ENCODE assay signal across 24 cellular contexts in the genomic region with DNA sequence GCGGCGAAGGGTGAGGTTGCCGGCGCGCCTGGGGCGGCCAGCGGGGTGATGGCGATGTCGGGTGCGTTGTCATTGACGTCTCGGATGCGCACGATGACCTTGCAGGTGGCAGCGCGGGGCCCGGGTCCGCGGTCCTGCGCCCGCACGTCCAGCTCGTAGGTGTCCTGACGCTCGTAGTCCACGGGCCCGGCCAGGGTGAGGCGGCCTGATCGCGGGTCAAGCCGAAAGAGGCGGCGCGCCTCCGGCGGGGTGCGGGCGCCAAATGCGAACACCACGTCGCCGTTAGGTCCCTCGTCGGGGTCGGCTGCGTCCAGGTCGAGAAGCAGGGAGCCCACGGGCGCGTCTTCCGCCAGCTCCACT. TPM values are rescaled to one million over a fixed set of nuclear protein-coding genes. Genes with fewer than 3 reads are reported as not detected.
A peak's percentile ranks its signal among the peaks of the same experiment; 100 is the strongest.
DNase-seq lines count a peak whose midpoint lies in the region; ATAC-seq, FAIRE-seq and TF ChIP-seq lines count a peak whose summit lies in the region.
"Had no signal": no experiment of that assay in that cellular context is flagged by ENCODE, and none has a peak within 500 bp of the region (broad histone marks: within the 10 kb centered on the region; RNA-seq: fewer than 3 reads in every experiment).

No MANE protein-coding gene starts in this region.

- H3K9ac ChIP-seq in HUES6 (ENCODE audit: low read length) (no peak overlapping the region), endothelial cell of umbilical vein (replicated peaks; ENCODE audit: extremely low read depth, insufficient read depth, low read length) (no peak overlapping the region), neural cell (ENCODE audit: low read length) (no peak overlapping the region)
- H3K9ac ChIP-seq: BLaER1 had no signal

- dilution Hi-C loops in endothelial cell of umbilical vein (cut with MboI; ENCODE audit: extremely low pct_ligation_motif_present, low sequenced_read_pairs), result no loop called here

- H3K9me2 ChIP-seq in neural cell (ENCODE audit: insufficient read depth, low read length), result no peaks in the 10 kb centered on the region

- H3K27me3 ChIP-seq in HUES6 (ENCODE audit: control insufficient read depth, insufficient read depth, low read length) (peaks cover 68% of the 10 kb centered on the region), endothelial cell of umbilical vein (ENCODE audit: control insufficient read depth in 2 of 2, insufficient read depth in 2 of 2, low read length in 2 of 2) (peaks cover 54 to 84% of the 10 kb centered on the region in 2 experiments), neural cell (ENCODE audit: insufficient read depth, low read depth, low read length) (peaks cover 93% of the 10 kb centered on the region)
- H3K27me3 ChIP-seq: BLaER1, testis had no signal

- FAIRE-seq in A549 (lab: Jason Lieb, UNC) (no peak), endothelial cell of umbilical vein (lab: Jason Lieb, UNC) (no peak)
- FAIRE-seq: colon, GM12892, pancreas, small intestine had no signal

- H3K4me2 ChIP-seq in A549 (no peak overlapping the region), endothelial cell of umbilical vein (ENCODE audit: insufficient read depth, low read length) (no peak overlapping the region), neural cell (ENCODE audit: low read length) (no peak overlapping the region)
- H3K4me2 ChIP-seq: BLaER1 had no signal

- peaks cover 6% of the 10 kb centered on the region for H3F3A ChIP-seq in neural cell (ENCODE audit: insufficient read depth, low read length, poor library complexity, severe bottlenecking)

- H4K20me1 ChIP-seq in endothelial cell of umbilical vein (replicated peaks; ENCODE audit: control insufficient read depth, extremely low read depth, insufficient read depth, low read length) (no peaks in the 10 kb centered on the region), neural cell (ENCODE audit: insufficient read depth) (no peaks in the 10 kb centered on the region)
- H4K20me1 ChIP-seq: BLaER1 had no signal

- intact Hi-C loops in endothelial cell of umbilical vein (cut with micrococcal nuclease), result no loop called here

- H2AFZ ChIP-seq in endothelial cell of umbilical vein (ENCODE audit: low read depth, low read length), result no peak overlapping the region
- H2AFZ ChIP-seq in neural cell (ENCODE audit: low read depth, low read length), result no peak overlapping the region

- TF ChIP-seq EP300 in A549 (IDR thresholded peaks at IDR 0.05) (no peak), neural cell (conservative IDR thresholded peaks at IDR 0.05; ENCODE audit: poor library complexity, severe bottlenecking) (no peak)

- H3K9me3 ChIP-seq in A549 (no peaks in the 10 kb centered on the region), HUES6 (ENCODE audit: control insufficient read depth, insufficient read depth, low read depth, low read length) (no peaks in the 10 kb centered on the region), endothelial cell of umbilical vein (replicated peaks; ENCODE audit: control insufficient read depth, insufficient read depth, low read length) (no peaks in the 10 kb centered on the region), neural cell (ENCODE audit: low read length) (peaks cover 14% of the 10 kb centered on the region)
- H3K9me3 ChIP-seq: breast epithelium, pancreas, testis had no signal

- TF ChIP-seq POLR2A in A549 (IDR thresholded peaks at IDR 0.05; ENCODE audit: low read length), result no peak
- TF ChIP-seq POLR2A in endothelial cell of umbilical vein (IDR thresholded peaks at IDR 0.05; ENCODE audit: low read depth, low read length), result no peak

- H3K27ac ChIP-seq in A549, result no peak overlapping the region
- no peak overlapping the region for H3K27ac ChIP-seq in HUES6 (ENCODE audit: low read depth, low read length)
- no peak overlapping the region for H3K27ac ChIP-seq in endothelial cell of umbilical vein (ENCODE audit: insufficient read depth, low read depth, low read length)
- no peak overlapping the region for H3K27ac ChIP-seq in neural cell (ENCODE audit: low read length)
- H3K27ac ChIP-seq: BLaER1, breast epithelium, pancreas, testis had no signal

- H3K79me2 ChIP-seq in endothelial cell of umbilical vein (ENCODE audit: control insufficient read depth, insufficient read depth, low read length), result no peaks in the 10 kb centered on the region
- H3K79me2 ChIP-seq in neural cell (replicated peaks; ENCODE audit: insufficient read depth, low read length), result no peaks in the 10 kb centered on the region

- CTCF ChIA-PET in A549 (lab: Yijun Ruan, JAX) (no interaction called here), endothelial cell of umbilical vein (lab: Charles Lee) (interaction anchor here (1.0 to 2.3 kb wide), 5 partner anchors 18 to 195 kb away, joined by 3 to 24 read pairs (median 3); a partner anchor contains a TSS)

- WGBS in A549 (ENCODE audit: missing lambda C conversion rate), result 98% methylated on average over 18 of the region's 51 CpGs

- H3K36me3 ChIP-seq in HUES6 (ENCODE audit: control insufficient read depth, insufficient read depth, low read length) (no peaks in the 10 kb centered on the region), endothelial cell of umbilical vein (ENCODE audit: control insufficient read depth in 2 of 2, extremely low read depth in 1 of 2, insufficient read depth in 2 of 2, low read length in 2 of 2) (no peaks in the 10 kb centered on the region), neural cell (ENCODE audit: insufficient read depth, low read length) (no peaks in the 10 kb centered on the region)
- H3K36me3 ChIP-seq: BLaER1, breast epithelium, pancreas had no signal

- TF ChIP-seq CTCF in A549 (IDR thresholded peaks at IDR 0.05), result no peak
- no peak for TF ChIP-seq CTCF in endothelial cell of umbilical vein (IDR thresholded peaks at IDR 0.05; ENCODE audit: extremely low read depth in 1 of 2, insufficient read depth in 1 of 2, low read depth in 1 of 2, low read length in 2 of 2)
- no peak for TF ChIP-seq CTCF in neural cell (IDR thresholded peaks at IDR 0.05; ENCODE audit: poor library complexity, severe bottlenecking)

- BruUV-seq in endothelial cell of umbilical vein (replicated peaks; lab: Mats Ljungman, UMichigan), result no TSS peak

- no peaks in the 10 kb centered on the region for H3K4me1 ChIP-seq in A549
- peaks cover 22% of the 10 kb centered on the region for H3K4me1 ChIP-seq in HUES6 (ENCODE audit: control insufficient read depth, insufficient read depth, low read length)
- H3K4me1 ChIP-seq in endothelial cell of umbilical vein (ENCODE audit: control insufficient read depth, extremely low read depth, insufficient read depth, low read length), result peaks cover 5% of the 10 kb centered on the region
- H3K4me1 ChIP-seq: breast epithelium, testis had no signal

- TF ChIP-seq RAD21 in A549 (conservative IDR thresholded peaks at IDR 0.05 in 1 of 2, IDR thresholded peaks at IDR 0.05 in 1 of 2) (no peak), neural cell (conservative IDR thresholded peaks at IDR 0.05) (no peak)

- POLR2A ChIA-PET in A549 (lab: Yijun Ruan, JAX) (no interaction called here), endothelial cell of umbilical vein (lab: Charles Lee) (no interaction called here)

- DNase-seq in A549 (ENCODE audit: low read depth in 1 of 2, low spot score in 1 of 2), result no peak
- no peak for DNase-seq in endothelial cell of umbilical vein (ENCODE audit: low read depth, low spot score)
- no peak for DNase-seq in NCI-H2171 (lab: John Stamatoyannopoulos, UW)
- no peak for DNase-seq in D341Med (ENCODE audit: low spot score)
- DNase-seq in T-helper 2 cell, result no peak
- DNase-seq: activated CD4-positive, alpha-beta T cell treated with anti-CD3 and anti-CD28 coated beads for 4 hours; COR-L47; NCI-H146; NCI-H748 treated with DMSO at 0.1 percent for 48 hours; stimulated activated naive CD4-positive, alpha-beta T cell treated with Interleukin-2 at 50 U/mL for 16 hours had no signal

- no peak for ATAC-seq in A549
- ATAC-seq: Panc1 had no signal

- H3K4me3 ChIP-seq in A549, result no peak overlapping the region
- H3K4me3 ChIP-seq in HUES6 (ENCODE audit: low read depth, low read length), result peak overlapping the region; percentile 86
- H3K4me3 ChIP-seq in endothelial cell of umbilical vein (replicated peaks in 1 of 3; ENCODE audit: insufficient read depth in 1 of 3, low read depth in 1 of 3, low read length in 3 of 3), result no peak overlapping the region
- H3K4me3 ChIP-seq in neural cell (ENCODE audit: low read length), result peak overlapping the region; percentile 69
- H3K4me3 ChIP-seq: BLaER1 had no signal

- no peaks in the 10 kb centered on the region for H3K9me1 ChIP-seq in endothelial cell of umbilical vein (replicated peaks; ENCODE audit: control insufficient read depth, extremely low read depth, insufficient read depth, low read length)

TF ChIP-seq in A549, 52 proteins besides CTCF, POLR2A, EP300 and RAD21 (continues in another document):
- TF ChIP-seq, protein P1, sequence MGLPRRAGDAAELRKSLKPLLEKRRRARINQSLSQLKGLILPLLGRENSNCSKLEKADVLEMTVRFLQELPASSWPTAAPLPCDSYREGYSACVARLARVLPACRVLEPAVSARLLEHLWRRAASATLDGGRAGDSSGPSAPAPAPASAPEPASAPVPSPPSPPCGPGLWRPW (IDR thresholded peaks at IDR 0.05), result no peak

TF ChIP-seq in endothelial cell of umbilical vein, 7 proteins besides CTCF, POLR2A, EP300 and RAD21 (continues in another document):
- TF ChIP-seq MYC (IDR thresholded peaks at IDR 0.05; ENCODE audit: low read depth, low read length), result no peak
- peak; percentile 75 for TF ChIP-seq EZH2 (IDR thresholded peaks at IDR 0.05; ENCODE audit: borderline replicate concordance, low read depth, low read length, severe bottlenecking)

TF ChIP-seq in neural cell, 6 proteins besides CTCF, POLR2A, EP300 and RAD21 (continues in another document):
- no peak for TF ChIP-seq MXI1 (conservative IDR thresholded peaks at IDR 0.05; ENCODE audit: poor library complexity, severe bottlenecking)

RNA-seq across cellular contexts. Expression of a gene that starts 1.1 kb away (rescaled TPM):
- polyA plus RNA-seq in A549 (2011; rRNA removed) (not detected in 2 replicates), A549 (2017; fragmentation: RNase III; extraction: RNeasy Plus Mini Kit Qiagen cat#74134 plus additional on column Dnase treatment) (not detected in 3 replicates), endothelial cell of umbilical vein (not detected in 2 replicates), neural cell (2.4 and 6.9 TPM in 2 replicates)
- not detected in 2 replicates for polyA plus RNA-seq in A549 (2012; cell fraction: cytosol; rRNA removed)
- polyA plus RNA-seq in A549 (2012; cell fraction: nucleus; rRNA removed), result not detected in 2 replicates
- polyA minus RNA-seq in A549 (2011; rRNA and poly(A)+ RNA removed), result not detected in 2 replicates
- total RNA-seq in endothelial cell of umbilical vein, result not detected in 2 replicates
- polyA plus RNA-seq in endothelial cell of umbilical vein (2011; cell fraction: cytosol; rRNA removed), result not detected in 2 replicates
- not detected in 2 replicates for polyA plus RNA-seq in endothelial cell of umbilical vein (2011; cell fraction: nucleus; rRNA removed)
- not detected in 2 replicates for polyA plus RNA-seq in endothelial cell of umbilical vein (2012)
- polyA minus RNA-seq in endothelial cell of umbilical vein (not detected in 2 replicates), neural cell (4.4 and 6.1 TPM in 2 replicates)
- not detected for polyA minus RNA-seq in endothelial cell of umbilical vein (2011; cell fraction: cytosol; rRNA and poly(A)+ RNA removed)
- not detected in 2 replicates for polyA minus RNA-seq in endothelial cell of umbilical vein (2011; cell fraction: nucleus; rRNA and poly(A)+ RNA removed)
- total RNA-seq: activated naive CD4-positive, alpha-beta T cell treated with anti-CD3 and anti-CD28 coated beads, Interleukin-2, amount 50 U/mL, for 72 hours; fibroblast of villous mesenchyme; mucosa of gallbladder; Right ventricle myocardium superior had no signal

Comparison
In these comparisons a context has a peak if more than half of its experiments do, and no peak if none do; other contexts are left out.
1. H3K4me3 ChIP-seq: peak in HUES6 (single experiment) and neural cell (single experiment); none in A549 (single experiment) and endothelial cell of umbilical vein (0 of 3).